ENCODE assay signal across 10 cellular contexts in the genomic region with DNA sequence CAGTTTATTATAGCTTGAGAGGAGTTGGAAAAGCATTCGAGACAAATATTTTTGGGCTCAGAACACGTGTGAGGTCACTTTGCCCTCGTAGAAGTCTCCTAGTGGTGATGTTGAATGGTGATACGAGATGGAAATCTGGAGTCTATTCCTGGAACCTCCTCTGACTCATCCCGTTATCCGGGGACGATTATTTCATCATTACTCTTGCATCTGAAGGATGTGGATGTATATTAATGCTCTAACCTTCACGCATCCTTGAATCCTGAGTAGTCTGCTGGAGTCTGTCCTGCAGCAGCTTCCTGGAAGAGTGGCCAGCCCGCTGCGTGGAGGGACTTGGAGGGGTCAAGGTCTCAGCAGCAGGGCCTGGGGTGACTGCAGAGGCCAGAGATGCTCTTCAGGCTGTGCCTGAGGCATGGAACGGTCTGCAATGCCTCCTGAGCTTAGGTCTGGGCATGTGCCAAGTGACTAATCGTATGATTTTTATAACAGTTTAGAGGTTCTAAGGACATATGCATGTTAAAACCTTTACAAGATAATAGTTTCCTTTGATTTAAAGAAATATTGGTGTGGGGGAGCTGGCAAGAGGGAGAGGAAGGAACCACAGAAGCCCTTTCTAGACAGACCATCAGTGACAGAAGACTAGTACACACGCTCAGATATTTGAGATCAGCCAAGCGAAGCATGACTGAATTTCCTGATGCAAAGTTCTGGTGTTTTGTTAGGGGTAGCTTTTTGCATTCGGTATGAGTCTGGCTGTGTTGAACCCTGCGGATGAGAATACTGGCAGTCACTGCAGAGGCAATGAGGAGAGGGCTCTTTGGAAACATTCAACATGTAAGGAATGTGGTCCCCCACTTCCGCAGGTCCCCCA.
DNase-seq lines count a peak whose midpoint lies in the region; ATAC-seq, FAIRE-seq and TF ChIP-seq lines count a peak whose summit lies in the region.
"Had no signal": no experiment of that assay in that cellular context is flagged by ENCODE, and none has a peak within 500 bp of the region (broad histone marks: within the 10 kb centered on the region; RNA-seq: fewer than 3 reads in every experiment).

No MANE protein-coding gene starts in this region.

- no peak for TF ChIP-seq POLR2A in GM12891 (IDR thresholded peaks at IDR 0.05; ENCODE audit: low read depth, low read length)

- no peak overlapping the region for H3K4me3 ChIP-seq in adipocyte (ENCODE audit: low read length)
- H3K4me3 ChIP-seq: upper lobe of left lung had no signal

- peak; percentile 88 for FAIRE-seq in GM12891 (lab: Jason Lieb, UNC)

- DNase-seq in GM12891 (ENCODE audit: insufficient read length, low spot score) (peak; percentile 28), adipocyte (ENCODE audit: low read depth) (peak; percentile 80), omental fat pad (ENCODE audit: low spot score) (no peak), SW 1271 (lab: John Stamatoyannopoulos, UW) (no peak), NCI-H1092 (lab: John Stamatoyannopoulos, UW) (no peak), SIG-M5 treated with dmso at 0.1 percent for 504 hours (lab: John Stamatoyannopoulos, UW; ENCODE audit: unreplicated experiment) (no peak)
- DNase-seq: NCI-H2171 treated with DMSO at 0.1 percent for 48 hours, upper lobe of left lung had no signal

- no peaks in the 10 kb centered on the region for H3K36me3 ChIP-seq in adipocyte (ENCODE audit: control insufficient read depth, insufficient read depth, low read length, severe bottlenecking)
- H3K36me3 ChIP-seq: upper lobe of left lung had no signal

- H3K9ac ChIP-seq in adipocyte (ENCODE audit: low read length): no peak overlapping the region

- H3K9me3 ChIP-seq in adipocyte (ENCODE audit: control insufficient read depth, low read length): no peaks in the 10 kb centered on the region
- H3K9me3 ChIP-seq: upper lobe of left lung had no signal

- H3K4me1 ChIP-seq in adipocyte (ENCODE audit: control insufficient read depth, insufficient read depth, low read length): peaks cover 11% of the 10 kb centered on the region

- no peaks in the 10 kb centered on the region for H3K27me3 ChIP-seq in adipocyte (replicated peaks; ENCODE audit: control insufficient read depth, insufficient read depth, low read length)
- H3K27me3 ChIP-seq: upper lobe of left lung had no signal

- ATAC-seq in HG02759 (IDR thresholded peaks at IDR 0.05; ENCODE audit: unreplicated experiment): peak; percentile 84
- ATAC-seq in omental fat pad (ENCODE audit: low FRiP score): peak; percentile 63
- no peak for ATAC-seq in HG02973 (IDR thresholded peaks at IDR 0.05; ENCODE audit: unreplicated experiment)

- TF ChIP-seq CTCF in omental fat pad (IDR thresholded peaks at IDR 0.05): no peak

TF ChIP-seq in GM12891, 5 proteins besides CTCF, POLR2A, EP300 and RAD21:
- peak; percentile 76 for TF ChIP-seq PAX5 (IDR thresholded peaks at IDR 0.05; ENCODE audit: insufficient read depth, low read length, severe bottlenecking)
- no peak for TF ChIP-seq TAF1 (IDR thresholded peaks at IDR 0.05; ENCODE audit: low read depth, low read length)
- no peak for TF ChIP-seq POU2F2 (IDR thresholded peaks at IDR 0.05; ENCODE audit: low read depth, low read length)

Comparison
In these comparisons a context has a peak if more than half of its experiments do, and no peak if none do; other contexts are left out.
1. DNase-seq: peak in GM12891 (single experiment) and adipocyte (single experiment); none in omental fat pad (single experiment), SW 1271 (0 of 2), NCI-H1092 (single experiment) and SIG-M5 treated with dmso at 0.1 percent for 504 hours (single experiment).